28 cellular contexts compared by ENCODE assay signal in genomic region chr10:62479523-62479922, GRCh38.
"Had no signal": no experiment of that assay in that cellular context is flagged by ENCODE, and none has a peak within 500 bp of the region (broad histone marks: within the 10 kb centered on the region; RNA-seq: fewer than 3 reads in every experiment).

No MANE protein-coding gene starts in this region.

- H3K36me3 ChIP-seq: adrenal gland, ascending aorta had no signal

- H3K4me1 ChIP-seq: adrenal gland, ascending aorta had no signal

- H3K9me3 ChIP-seq: adrenal gland, ascending aorta had no signal

- H3K27ac ChIP-seq: adrenal gland, ascending aorta, VCaP had no signal

- H3K27me3 ChIP-seq: adrenal gland, ascending aorta had no signal

- H3K4me3 ChIP-seq: adrenal gland, ascending aorta had no signal

- DNase-seq: activated B cell treated with CpG ODN at 0.5 μM for 24 hours; activated CD4-positive, alpha-beta memory T cell treated with anti-CD3 and anti-CD28 coated beads for 36 hours; activated CD4-positive, alpha-beta T cell treated with anti-CD3 and anti-CD28 coated beads for 4 hours; activated CD4-positive, alpha-beta T cell treated with anti-CD3 and anti-CD28 coated beads, Interleukin-2, amount 10 ng/mL, durations not matched to agents 24 days and 14 days; activated CD4-positive, alpha-beta T cell treated with anti-CD3 and anti-CD28 coated beads, Interleukin-2, amount 50 U/mL, for 1 hour; activated CD4-positive, alpha-beta T cell treated with anti-CD3 and anti-CD28 coated beads, Interleukin-2, amount 50 U/mL, for 4 hours; activated CD4-positive, CD25-positive, alpha-beta regulatory T cell treated with anti-CD3 and anti-CD28 coated beads, Interleukin-2, amount 50 U/mL, for 72 hours; activated CD8-positive, alpha-beta memory T cell treated with anti-CD3 and anti-CD28 coated beads, Interleukin-2, amount 50 U/mL, for 4 hours; activated CD8-positive, alpha-beta T cell treated with anti-CD3 and anti-CD28 coated beads for 36 hours; activated effector memory CD4-positive, alpha-beta T cell treated with anti-CD3 and anti-CD28 coated beads, Interleukin-2, amount 50 U/mL, for 16 hours; activated gamma-delta T cell treated with Interleukin-2 at 50 U/mL for 16 hours; activated naive CD4-positive, alpha-beta T cell; activated naive CD4-positive, alpha-beta T cell treated with anti-CD3 and anti-CD28 coated beads for 36 hours; activated naive CD4-positive, alpha-beta T cell treated with anti-CD3 and anti-CD28 coated beads, Interleukin-2, amount 50 U/mL, for 16 hours; activated naive CD8-positive, alpha-beta T cell treated with anti-CD3 and anti-CD28 coated beads for 36 hours; activated T-cell treated with anti-CD3 and anti-CD28 coated beads for 4 hours; activated T-cell treated with anti-CD3 and anti-CD28 coated beads, Interleukin-2, amount 50 U/mL, for 1 hour; activated T-cell treated with anti-CD3 and anti-CD28 coated beads, Interleukin-2, amount 50 U/mL, for 4 hours; activated T-cell treated with anti-CD3 and anti-CD28 coated beads, Interleukin-2, amount 50 U/mL, for 72 hours; adrenal gland; amniotic stem cell; anterior cingulate cortex; cerebellar nuclear complex; T-helper 1 cell; T-helper 2 cell; T-helper 9 cell had no signal
